Comparison of ENCODE assay signal across 16 cellular contexts in genomic region chr1:17117451-17118265, GRCh38. TPM values are rescaled to one million over a fixed set of nuclear protein-coding genes. Genes with fewer than 3 reads are reported as not detected.
A peak's percentile ranks its signal among the peaks of the same experiment; 100 is the strongest.
DNase-seq lines count a peak whose midpoint lies in the region; ATAC-seq and TF ChIP-seq lines count a peak whose summit lies in the region.
"Had no signal": no experiment of that assay in that cellular context is flagged by ENCODE, and none has a peak within 500 bp of the region (broad histone marks: within the 10 kb centered on the region; RNA-seq: fewer than 3 reads in every experiment).

No MANE protein-coding gene starts in this region.

- peak; percentile 38 for DNase-seq in DMS79 (lab: John Stamatoyannopoulos, UW)
- peak; percentile 75 for DNase-seq in NCI-H345 (lab: John Stamatoyannopoulos, UW)
- no peak for DNase-seq in endodermal cell
- DNase-seq in pons (ENCODE audit: low spot score), result peak; percentile 47
- DNase-seq in DMS153 (lab: John Stamatoyannopoulos, UW), result no peak
- DNase-seq: activated CD8-positive, alpha-beta memory T cell treated with anti-CD3 and anti-CD28 coated beads, Interleukin-2, amount 50 U/mL, for 48 hours; effector CD4-positive, alpha-beta T cell; foreskin melanocyte; GF-D8; immature natural killer cell; stimulated activated CD4-positive, alpha-beta T cell treated with anti-CD3 and anti-CD28 coated beads, Interleukin-4, amount 100 ng/mL, for 24 hours; stimulated activated naive CD8-positive, alpha-beta T cell treated with anti-CD3 and anti-CD28 coated beads, Interleukin-15, Interleukin-2, amounts not matched to agents 100 U/mL and 50 U/mL, for 24 hours had no signal

- peaks cover 43% of the 10 kb centered on the region for H3K27me3 ChIP-seq in endodermal cell (ENCODE audit: control insufficient read depth, insufficient read depth, low read length, poor library complexity, severe bottlenecking)

- WGBS in endodermal cell (ENCODE audit: insufficient coverage in 1 of 2, insufficient read length in 1 of 2), 2 experiments, result 83 to 84% methylated on average over 9 to 16 of the region's 16 CpGs

- no peaks in the 10 kb centered on the region for H3K9me3 Mint-ChIP-seq in endodermal cell
- H3K9me3 Mint-ChIP-seq: immature natural killer cell had no signal

- H3K36me3 Mint-ChIP-seq in endodermal cell (ENCODE audit: low read depth), result no peaks in the 10 kb centered on the region
- H3K36me3 Mint-ChIP-seq: immature natural killer cell had no signal

- no peak overlapping the region for H3K9ac ChIP-seq in endodermal cell (ENCODE audit: extremely low read depth, low read length, poor library complexity, severe bottlenecking)

- H3K4me1 Mint-ChIP-seq in endodermal cell, result peaks cover 12% of the 10 kb centered on the region

- ATAC-seq in HG03135 (IDR thresholded peaks at IDR 0.05; ENCODE audit: unreplicated experiment) (no peak), GM18505 (IDR thresholded peaks at IDR 0.05; ENCODE audit: unreplicated experiment) (no peak)
- ATAC-seq: stimulated activated naive CD8-positive, alpha-beta T cell treated with anti-CD3 and anti-CD28 coated beads, Interleukin-15, Interleukin-2, amounts not matched to agents 100 U/mL and 50 U/mL, for 24 hours had no signal

- peaks cover 58% of the 10 kb centered on the region for H3K27me3 Mint-ChIP-seq in endodermal cell (ENCODE audit: insufficient read depth)

- no peak overlapping the region for H3K27ac Mint-ChIP-seq in endodermal cell
- H3K27ac Mint-ChIP-seq: immature natural killer cell had no signal

- H3K9me3 ChIP-seq in endodermal cell (ENCODE audit: control insufficient read depth, low read length), result no peaks in the 10 kb centered on the region
- H3K9me3 ChIP-seq: right atrium auricular region had no signal

- no peak for TF ChIP-seq CTCF in endodermal cell (conservative IDR thresholded peaks at IDR 0.05)

- peak overlapping the region; percentile 61 for H3K4me3 Mint-ChIP-seq in endodermal cell

- no peaks in the 10 kb centered on the region for H3K4me1 ChIP-seq in endodermal cell (ENCODE audit: control insufficient read depth, insufficient read depth, low read length)

- H3K36me3 ChIP-seq in endodermal cell (ENCODE audit: control insufficient read depth, insufficient read depth, low read length), result no peaks in the 10 kb centered on the region
- H3K36me3 ChIP-seq: right atrium auricular region had no signal

- no peak overlapping the region for H3K4me3 ChIP-seq in endodermal cell (ENCODE audit: low read length)

- H3K27ac ChIP-seq in endodermal cell (ENCODE audit: low read depth, low read length), result no peak overlapping the region
- H3K27ac ChIP-seq: right atrium auricular region, VCaP had no signal

- TF ChIP-seq POLR2A in GM18505 (IDR thresholded peaks at IDR 0.05; ENCODE audit: borderline replicate concordance, extremely low read depth, insufficient read depth, insufficient read length), result no peak

RNA-seq across cellular contexts. Expression of gene PADI2, which starts 1.6 kb away (rescaled TPM):
- total RNA-seq in endodermal cell, result 1 to 10 TPM; 2.0 to 2.7 TPM
- polyA plus RNA-seq in endodermal cell (2013, experiment 1 of 2), result 2.3 TPM
- polyA plus RNA-seq in endodermal cell (2013, experiment 2 of 2), result 2.4 TPM

Comparison
In these comparisons a context has a peak if more than half of its experiments do, and no peak if none do; other contexts are left out.
1. DNase-seq: peak in DMS79 (single experiment), NCI-H345 (single experiment) and pons (single experiment); none in endodermal cell (single experiment) and DMS153 (single experiment).